In the genomic region with DNA sequence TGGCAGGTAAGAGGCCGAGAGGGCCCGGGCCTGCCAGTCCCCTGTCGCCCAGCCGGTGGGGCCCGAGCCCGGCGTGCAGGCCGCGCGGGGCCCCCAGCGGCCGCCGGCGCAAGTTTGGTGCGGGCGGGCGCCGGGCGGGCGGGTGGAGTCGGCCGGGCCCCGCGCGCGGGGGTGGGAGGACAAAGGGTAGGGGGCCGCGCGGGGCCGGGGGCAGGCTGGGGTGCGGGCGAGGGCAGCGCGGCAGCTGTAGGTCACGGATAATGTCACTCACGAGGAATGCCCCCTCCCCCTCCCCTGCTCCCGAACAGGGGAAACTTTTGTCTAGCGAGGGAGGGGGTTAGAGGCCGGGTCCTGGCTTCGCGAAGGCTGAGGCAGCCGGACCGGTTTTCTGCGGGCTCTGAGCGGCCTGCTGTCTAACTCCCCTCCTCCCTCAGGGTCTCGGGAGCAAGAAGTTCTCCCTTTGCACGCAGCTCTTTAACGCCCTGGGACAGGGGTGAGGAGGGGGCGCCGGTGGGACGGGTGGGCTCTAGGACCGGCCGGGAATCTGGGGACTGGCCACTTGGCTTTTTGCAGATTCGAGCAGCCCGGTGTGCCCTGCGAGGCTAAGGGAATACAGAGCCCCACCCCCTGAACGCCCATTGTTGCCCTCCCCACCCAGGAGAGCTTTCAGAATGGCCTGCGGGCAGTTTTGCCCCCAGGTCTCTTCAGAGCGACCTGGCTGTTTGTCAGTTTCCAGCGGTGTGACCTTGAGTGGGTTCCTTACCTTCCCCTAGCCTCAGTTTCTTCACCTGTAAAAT, we compare ENCODE assay signal across 1 cellular context.
TF ChIP-seq lines count a peak whose summit lies in the region.

No MANE protein-coding gene starts in this region.

TF ChIP-seq in HEK293, 187 proteins besides CTCF, POLR2A, EP300 and RAD21 (continued from another document and continues in another):
- TF ChIP-seq HOXA7 (CRISPR knock-in tag; IDR thresholded peaks at IDR 0.05; ENCODE audit: borderline replicate concordance) (no peak), ZBTB8A (tag by site-specific recombination; IDR thresholded peaks at IDR 0.05) (peak; percentile 91), EGR2 (tag by site-specific recombination; IDR thresholded peaks at IDR 0.05; ENCODE audit: low read depth) (no peak), ZNF707 (tag by site-specific recombination; IDR thresholded peaks at IDR 0.05) (no peak), ZNF112 (tag by site-specific recombination; IDR thresholded peaks at IDR 0.05) (no peak), ZNF211 (tag by site-specific recombination; IDR thresholded peaks at IDR 0.05; ENCODE audit: low read depth) (no peak), ZNF121 (tag by site-specific recombination; IDR thresholded peaks at IDR 0.05) (no peak), ZFP3 (tag by site-specific recombination; IDR thresholded peaks at IDR 0.05; ENCODE audit: low read depth) (no peak), ZNF549 (tag by site-specific recombination; IDR thresholded peaks at IDR 0.05) (no peak), ZNF558 (tag by site-specific recombination; IDR thresholded peaks at IDR 0.05) (no peak), TCF7L2 (IDR thresholded peaks at IDR 0.05; ENCODE audit: borderline replicate concordance, low read depth, low read length) (no peak), KLF7 (tag by site-specific recombination; IDR thresholded peaks at IDR 0.05; ENCODE audit: borderline replicate concordance) (no peak), ZNF132 (tag by site-specific recombination; IDR thresholded peaks at IDR 0.05; ENCODE audit: borderline replicate concordance) (no peak), ZNF791 (tag by site-specific recombination; IDR thresholded peaks at IDR 0.05) (no peak), ZNF701 (tag by site-specific recombination; IDR thresholded peaks at IDR 0.05) (no peak), ZNF416 (tag by site-specific recombination; IDR thresholded peaks at IDR 0.05) (no peak), KLF16 (tag by site-specific recombination; IDR thresholded peaks at IDR 0.05) (no peak), ZNF571 (tag by site-specific recombination; IDR thresholded peaks at IDR 0.05) (no peak), ZNF626 (tag by site-specific recombination; IDR thresholded peaks at IDR 0.05) (no peak), ZNF677 (tag by site-specific recombination; IDR thresholded peaks at IDR 0.05) (no peak), ZNF335 (tag by site-specific recombination; conservative IDR thresholded peaks at IDR 0.05) (peak; percentile 43), ZNF274 (IDR thresholded peaks at IDR 0.05; ENCODE audit: low read length) (no peak), ZNF274 (tag by site-specific recombination; IDR thresholded peaks at IDR 0.05; ENCODE audit: borderline replicate concordance) (no peak), WT1 (tag by site-specific recombination; IDR thresholded peaks at IDR 0.05) (no peak), ZNF2 (tag by site-specific recombination; IDR thresholded peaks at IDR 0.05) (0 out of 2 replicates have a peak, but pooled peaks have one; percentile 17), KLF10 (tag by site-specific recombination; IDR thresholded peaks at IDR 0.05) (peak; percentile 36; the same call in 1 of the 2 replicates), ZNF600 (tag by site-specific recombination; IDR thresholded peaks at IDR 0.05) (peak; percentile 48; the same call in 1 of the 2 replicates), ZFP37 (tag by site-specific recombination; IDR thresholded peaks at IDR 0.05) (no peak), IKZF3 (tag by site-specific recombination; IDR thresholded peaks at IDR 0.05) (no peak), TRIM28 (IDR thresholded peaks at IDR 0.05; ENCODE audit: borderline replicate concordance, low read length) (no peak), ZNF585B (tag by site-specific recombination; IDR thresholded peaks at IDR 0.05) (no peak), GLIS1 (tag by site-specific recombination; IDR thresholded peaks at IDR 0.05) (no peak)
- TF ChIP-seq, protein P1, sequence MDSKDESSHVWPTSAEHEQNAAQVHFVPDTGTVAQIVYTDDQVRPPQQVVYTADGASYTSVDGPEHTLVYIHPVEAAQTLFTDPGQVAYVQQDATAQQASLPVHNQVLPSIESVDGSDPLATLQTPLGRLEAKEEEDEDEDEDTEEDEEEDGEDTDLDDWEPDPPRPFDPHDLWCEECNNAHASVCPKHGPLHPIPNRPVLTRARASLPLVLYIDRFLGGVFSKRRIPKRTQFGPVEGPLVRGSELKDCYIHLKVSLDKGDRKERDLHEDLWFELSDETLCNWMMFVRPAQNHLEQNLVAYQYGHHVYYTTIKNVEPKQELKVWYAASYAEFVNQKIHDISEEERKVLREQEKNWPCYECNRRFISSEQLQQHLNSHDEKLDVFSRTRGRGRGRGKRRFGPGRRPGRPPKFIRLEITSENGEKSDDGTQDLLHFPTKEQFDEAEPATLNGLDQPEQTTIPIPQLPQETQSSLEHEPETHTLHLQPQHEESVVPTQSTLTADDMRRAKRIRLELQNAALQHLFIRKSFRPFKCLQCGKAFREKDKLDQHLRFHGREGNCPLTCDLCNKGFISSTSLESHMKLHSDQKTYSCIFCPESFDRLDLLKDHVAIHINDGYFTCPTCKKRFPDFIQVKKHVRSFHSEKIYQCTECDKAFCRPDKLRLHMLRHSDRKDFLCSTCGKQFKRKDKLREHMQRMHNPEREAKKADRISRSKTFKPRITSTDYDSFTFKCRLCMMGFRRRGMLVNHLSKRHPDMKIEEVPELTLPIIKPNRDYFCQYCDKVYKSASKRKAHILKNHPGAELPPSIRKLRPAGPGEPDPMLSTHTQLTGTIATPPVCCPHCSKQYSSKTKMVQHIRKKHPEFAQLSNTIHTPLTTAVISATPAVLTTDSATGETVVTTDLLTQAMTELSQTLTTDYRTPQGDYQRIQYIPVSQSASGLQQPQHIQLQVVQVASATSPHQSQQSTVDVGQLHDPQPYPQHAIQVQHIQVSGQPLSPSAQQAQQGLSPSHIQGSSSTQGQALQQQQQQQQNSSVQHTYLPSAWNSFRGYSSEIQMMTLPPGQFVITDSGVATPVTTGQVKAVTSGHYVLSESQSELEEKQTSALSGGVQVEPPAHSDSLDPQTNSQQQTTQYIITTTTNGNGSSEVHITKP (tag by site-specific recombination; IDR thresholded peaks at IDR 0.05), result peak; percentile 70; the same call in 1 of the 2 replicates
- TF ChIP-seq, protein P2, sequence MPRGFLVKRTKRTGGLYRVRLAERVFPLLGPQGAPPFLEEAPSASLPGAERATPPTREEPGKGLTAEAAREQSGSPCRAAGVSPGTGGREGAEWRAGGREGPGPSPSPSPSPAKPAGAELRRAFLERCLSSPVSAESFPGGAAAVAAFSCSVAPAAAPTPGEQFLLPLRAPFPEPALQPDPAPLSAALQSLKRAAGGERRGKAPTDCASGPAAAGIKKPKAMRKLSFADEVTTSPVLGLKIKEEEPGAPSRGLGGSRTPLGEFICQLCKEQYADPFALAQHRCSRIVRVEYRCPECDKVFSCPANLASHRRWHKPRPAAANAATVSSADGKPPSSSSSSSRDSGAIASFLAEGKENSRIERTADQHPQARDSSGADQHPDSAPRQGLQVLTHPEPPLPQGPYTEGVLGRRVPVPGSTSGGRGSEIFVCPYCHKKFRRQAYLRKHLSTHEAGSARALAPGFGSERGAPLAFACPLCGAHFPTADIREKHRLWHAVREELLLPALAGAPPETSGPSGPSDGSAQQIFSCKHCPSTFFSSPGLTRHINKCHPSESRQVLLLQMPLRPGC (tag by site-specific recombination; IDR thresholded peaks at IDR 0.05), result no peak
- TF ChIP-seq, protein P3, sequence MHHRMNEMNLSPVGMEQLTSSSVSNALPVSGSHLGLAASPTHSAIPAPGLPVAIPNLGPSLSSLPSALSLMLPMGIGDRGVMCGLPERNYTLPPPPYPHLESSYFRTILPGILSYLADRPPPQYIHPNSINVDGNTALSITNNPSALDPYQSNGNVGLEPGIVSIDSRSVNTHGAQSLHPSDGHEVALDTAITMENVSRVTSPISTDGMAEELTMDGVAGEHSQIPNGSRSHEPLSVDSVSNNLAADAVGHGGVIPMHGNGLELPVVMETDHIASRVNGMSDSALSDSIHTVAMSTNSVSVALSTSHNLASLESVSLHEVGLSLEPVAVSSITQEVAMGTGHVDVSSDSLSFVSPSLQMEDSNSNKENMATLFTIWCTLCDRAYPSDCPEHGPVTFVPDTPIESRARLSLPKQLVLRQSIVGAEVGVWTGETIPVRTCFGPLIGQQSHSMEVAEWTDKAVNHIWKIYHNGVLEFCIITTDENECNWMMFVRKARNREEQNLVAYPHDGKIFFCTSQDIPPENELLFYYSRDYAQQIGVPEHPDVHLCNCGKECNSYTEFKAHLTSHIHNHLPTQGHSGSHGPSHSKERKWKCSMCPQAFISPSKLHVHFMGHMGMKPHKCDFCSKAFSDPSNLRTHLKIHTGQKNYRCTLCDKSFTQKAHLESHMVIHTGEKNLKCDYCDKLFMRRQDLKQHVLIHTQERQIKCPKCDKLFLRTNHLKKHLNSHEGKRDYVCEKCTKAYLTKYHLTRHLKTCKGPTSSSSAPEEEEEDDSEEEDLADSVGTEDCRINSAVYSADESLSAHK (tag by site-specific recombination; IDR thresholded peaks at IDR 0.05), result no peak
- TF ChIP-seq, protein P4, sequence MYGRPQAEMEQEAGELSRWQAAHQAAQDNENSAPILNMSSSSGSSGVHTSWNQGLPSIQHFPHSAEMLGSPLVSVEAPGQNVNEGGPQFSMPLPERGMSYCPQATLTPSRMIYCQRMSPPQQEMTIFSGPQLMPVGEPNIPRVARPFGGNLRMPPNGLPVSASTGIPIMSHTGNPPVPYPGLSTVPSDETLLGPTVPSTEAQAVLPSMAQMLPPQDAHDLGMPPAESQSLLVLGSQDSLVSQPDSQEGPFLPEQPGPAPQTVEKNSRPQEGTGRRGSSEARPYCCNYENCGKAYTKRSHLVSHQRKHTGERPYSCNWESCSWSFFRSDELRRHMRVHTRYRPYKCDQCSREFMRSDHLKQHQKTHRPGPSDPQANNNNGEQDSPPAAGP (tag by site-specific recombination; IDR thresholded peaks at IDR 0.05), result no peak
- TF ChIP-seq, protein P5, sequence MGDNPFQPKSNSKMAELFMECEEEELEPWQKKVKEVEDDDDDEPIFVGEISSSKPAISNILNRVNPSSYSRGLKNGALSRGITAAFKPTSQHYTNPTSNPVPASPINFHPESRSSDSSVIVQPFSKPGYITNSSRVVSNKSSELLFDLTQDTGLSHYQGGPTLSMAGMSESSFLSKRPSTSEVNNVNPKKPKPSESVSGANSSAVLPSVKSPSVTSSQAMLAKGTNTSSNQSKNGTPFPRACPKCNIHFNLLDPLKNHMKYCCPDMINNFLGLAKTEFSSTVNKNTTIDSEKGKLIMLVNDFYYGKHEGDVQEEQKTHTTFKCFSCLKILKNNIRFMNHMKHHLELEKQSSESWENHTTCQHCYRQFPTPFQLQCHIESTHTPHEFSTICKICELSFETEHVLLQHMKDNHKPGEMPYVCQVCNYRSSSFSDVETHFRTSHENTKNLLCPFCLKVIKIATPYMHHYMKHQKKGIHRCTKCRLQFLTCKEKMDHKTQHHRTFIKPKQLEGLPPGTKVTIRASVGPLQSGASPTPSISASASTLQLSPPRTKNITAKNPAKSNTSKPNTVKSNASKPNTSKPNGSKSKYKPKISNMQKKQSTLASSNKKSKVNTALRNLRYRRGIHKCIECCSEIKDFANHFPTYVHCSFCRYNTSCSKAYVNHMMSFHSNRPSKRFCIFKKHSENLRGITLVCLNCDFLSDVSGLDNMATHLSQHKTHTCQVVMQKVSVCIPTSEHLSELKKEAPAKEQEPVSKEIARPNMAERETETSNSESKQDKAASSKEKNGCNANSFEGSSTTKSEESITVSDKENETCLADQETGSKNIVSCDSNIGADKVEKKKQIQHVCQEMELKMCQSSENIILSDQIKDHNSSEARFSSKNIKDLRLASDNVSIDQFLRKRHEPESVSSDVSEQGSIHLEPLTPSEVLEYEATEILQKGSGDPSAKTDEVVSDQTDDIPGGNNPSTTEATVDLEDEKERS (tag by site-specific recombination; IDR thresholded peaks at IDR 0.05), result no peak
- TF ChIP-seq, protein P6, sequence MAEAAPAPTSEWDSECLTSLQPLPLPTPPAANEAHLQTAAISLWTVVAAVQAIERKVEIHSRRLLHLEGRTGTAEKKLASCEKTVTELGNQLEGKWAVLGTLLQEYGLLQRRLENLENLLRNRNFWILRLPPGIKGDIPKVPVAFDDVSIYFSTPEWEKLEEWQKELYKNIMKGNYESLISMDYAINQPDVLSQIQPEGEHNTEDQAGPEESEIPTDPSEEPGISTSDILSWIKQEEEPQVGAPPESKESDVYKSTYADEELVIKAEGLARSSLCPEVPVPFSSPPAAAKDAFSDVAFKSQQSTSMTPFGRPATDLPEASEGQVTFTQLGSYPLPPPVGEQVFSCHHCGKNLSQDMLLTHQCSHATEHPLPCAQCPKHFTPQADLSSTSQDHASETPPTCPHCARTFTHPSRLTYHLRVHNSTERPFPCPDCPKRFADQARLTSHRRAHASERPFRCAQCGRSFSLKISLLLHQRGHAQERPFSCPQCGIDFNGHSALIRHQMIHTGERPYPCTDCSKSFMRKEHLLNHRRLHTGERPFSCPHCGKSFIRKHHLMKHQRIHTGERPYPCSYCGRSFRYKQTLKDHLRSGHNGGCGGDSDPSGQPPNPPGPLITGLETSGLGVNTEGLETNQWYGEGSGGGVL (tag by site-specific recombination; IDR thresholded peaks at IDR 0.05), result peak; percentile 47; the same call in 1 of the 2 replicates
- TF ChIP-seq, protein P7, sequence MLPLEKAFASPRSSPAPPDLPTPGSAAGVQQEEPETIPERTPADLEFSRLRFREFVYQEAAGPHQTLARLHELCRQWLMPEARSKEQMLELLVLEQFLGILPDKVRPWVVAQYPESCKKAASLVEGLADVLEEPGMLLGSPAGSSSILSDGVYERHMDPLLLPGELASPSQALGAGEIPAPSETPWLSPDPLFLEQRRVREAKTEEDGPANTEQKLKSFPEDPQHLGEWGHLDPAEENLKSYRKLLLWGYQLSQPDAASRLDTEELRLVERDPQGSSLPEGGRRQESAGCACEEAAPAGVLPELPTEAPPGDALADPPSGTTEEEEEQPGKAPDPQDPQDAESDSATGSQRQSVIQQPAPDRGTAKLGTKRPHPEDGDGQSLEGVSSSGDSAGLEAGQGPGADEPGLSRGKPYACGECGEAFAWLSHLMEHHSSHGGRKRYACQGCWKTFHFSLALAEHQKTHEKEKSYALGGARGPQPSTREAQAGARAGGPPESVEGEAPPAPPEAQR (tag by site-specific recombination; IDR thresholded peaks at IDR 0.05), result no peak
- TF ChIP-seq, protein P8, sequence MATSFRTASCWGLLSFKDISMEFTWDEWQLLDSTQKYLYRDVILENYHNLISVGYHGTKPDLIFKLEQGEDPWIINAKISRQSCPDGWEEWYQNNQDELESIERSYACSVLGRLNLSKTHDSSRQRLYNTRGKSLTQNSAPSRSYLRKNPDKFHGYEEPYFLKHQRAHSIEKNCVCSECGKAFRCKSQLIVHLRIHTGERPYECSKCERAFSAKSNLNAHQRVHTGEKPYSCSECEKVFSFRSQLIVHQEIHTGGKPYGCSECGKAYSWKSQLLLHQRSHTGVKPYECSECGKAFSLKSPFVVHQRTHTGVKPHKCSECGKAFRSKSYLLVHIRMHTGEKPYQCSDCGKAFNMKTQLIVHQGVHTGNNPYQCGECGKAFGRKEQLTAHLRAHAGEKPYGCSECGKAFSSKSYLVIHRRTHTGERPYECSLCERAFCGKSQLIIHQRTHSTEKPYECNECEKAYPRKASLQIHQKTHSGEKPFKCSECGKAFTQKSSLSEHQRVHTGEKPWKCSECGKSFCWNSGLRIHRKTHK (tag by site-specific recombination; IDR thresholded peaks at IDR 0.05), result no peak
- TF ChIP-seq, protein P9, sequence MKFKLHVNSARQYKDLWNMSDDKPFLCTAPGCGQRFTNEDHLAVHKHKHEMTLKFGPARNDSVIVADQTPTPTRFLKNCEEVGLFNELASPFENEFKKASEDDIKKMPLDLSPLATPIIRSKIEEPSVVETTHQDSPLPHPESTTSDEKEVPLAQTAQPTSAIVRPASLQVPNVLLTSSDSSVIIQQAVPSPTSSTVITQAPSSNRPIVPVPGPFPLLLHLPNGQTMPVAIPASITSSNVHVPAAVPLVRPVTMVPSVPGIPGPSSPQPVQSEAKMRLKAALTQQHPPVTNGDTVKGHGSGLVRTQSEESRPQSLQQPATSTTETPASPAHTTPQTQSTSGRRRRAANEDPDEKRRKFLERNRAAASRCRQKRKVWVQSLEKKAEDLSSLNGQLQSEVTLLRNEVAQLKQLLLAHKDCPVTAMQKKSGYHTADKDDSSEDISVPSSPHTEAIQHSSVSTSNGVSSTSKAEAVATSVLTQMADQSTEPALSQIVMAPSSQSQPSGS (tag by site-specific recombination; IDR thresholded peaks at IDR 0.05; ENCODE audit: low read depth), result no peak
